In the genomic region with DNA sequence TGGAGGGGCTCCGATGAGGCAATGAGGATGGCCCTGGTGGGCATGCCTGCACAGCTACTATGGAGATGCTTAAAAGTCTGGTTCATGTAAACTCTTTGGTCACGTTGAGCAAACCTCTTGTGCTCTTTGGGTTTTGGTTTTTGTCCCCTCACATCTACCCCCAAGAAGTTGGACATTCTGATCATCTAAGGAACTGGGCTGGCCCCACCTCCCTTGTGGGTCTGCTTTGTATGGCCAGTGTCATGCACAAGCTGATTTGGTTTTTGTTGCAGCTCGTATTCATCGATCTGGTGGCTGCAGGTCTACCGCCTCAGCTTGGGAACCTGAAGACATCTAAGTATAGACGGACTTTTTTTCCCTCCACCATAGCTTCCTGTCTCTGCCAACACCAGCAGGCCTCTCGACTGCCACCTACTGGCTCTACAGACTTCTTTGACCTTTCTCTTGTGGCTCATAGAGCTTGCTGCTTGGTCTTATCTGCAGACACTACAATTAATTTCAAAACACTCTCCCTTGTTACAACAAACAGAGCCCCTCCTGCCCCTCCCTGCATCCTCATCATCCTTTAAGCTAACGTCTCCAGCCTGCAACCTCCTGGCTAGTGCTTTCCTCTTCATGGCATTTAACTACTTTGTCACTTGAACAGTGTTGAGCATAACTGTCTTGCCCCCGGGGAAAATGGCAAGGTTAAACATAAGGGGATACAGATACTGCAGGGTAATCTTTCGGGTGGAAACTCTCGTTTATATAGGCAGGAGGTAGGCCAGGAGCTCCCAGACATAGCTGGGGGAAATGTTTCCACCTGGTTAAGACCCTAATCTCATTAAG, we compare ENCODE assay signal across 8 cellular contexts. TPM values are rescaled to one million over a fixed set of nuclear protein-coding genes. Genes with fewer than 3 reads are reported as not detected.
DNase-seq lines count a peak whose midpoint lies in the region; TF ChIP-seq lines count a peak whose summit lies in the region.

No MANE protein-coding gene starts in this region.

- H3K4me3 ChIP-seq in LNCaP clone FGC (ENCODE audit: low read depth, low read length) (no peak overlapping the region), fibroblast of the aortic adventitia (ENCODE audit: low read depth, low read length) (no peak overlapping the region), suprapubic skin (no peak overlapping the region)

- no peak overlapping the region for H3K4me3 Mint-ChIP-seq in activated T-helper 1 cell treated with anti-CD3 and anti-CD28 coated beads, Interleukin-12 subunit alpha, Interleukin-12 subunit beta, Interleukin-2, Interleukin-4 antibody, amounts not matched to agents 30 ng/mL and 10 ng/mL and 1 ng/mL, durations not matched to agents 14 hours and 24 hours and 36 hours

- no peak overlapping the region for H3K27ac ChIP-seq in suprapubic skin

- H3K27me3 ChIP-seq in suprapubic skin = no peaks in the 10 kb centered on the region

- WGBS in suprapubic skin = 30% methylated on average over 11 of the region's 11 CpGs

- peaks cover 12% of the 10 kb centered on the region for H3K4me1 ChIP-seq in suprapubic skin

- peak; percentile 91 for TF ChIP-seq CTCF in LNCaP clone FGC (IDR thresholded peaks at IDR 0.05; ENCODE audit: control insufficient read depth, extremely low read depth, insufficient read depth)
- peak; percentile 96 for TF ChIP-seq CTCF in fibroblast of the aortic adventitia (IDR thresholded peaks at IDR 0.05; ENCODE audit: insufficient read depth, low read length)
- peak; percentile 67 to 83 for TF ChIP-seq CTCF in suprapubic skin (IDR thresholded peaks at IDR 0.05)

- no peak for TF ChIP-seq EP300 in suprapubic skin (IDR thresholded peaks at IDR 0.05)

- peaks cover 9% of the 10 kb centered on the region for H3K4me1 Mint-ChIP-seq in activated T-helper 1 cell treated with anti-CD3 and anti-CD28 coated beads, Interleukin-12 subunit alpha, Interleukin-12 subunit beta, Interleukin-2, Interleukin-4 antibody, amounts not matched to agents 30 ng/mL and 10 ng/mL and 1 ng/mL, durations not matched to agents 14 hours and 24 hours and 36 hours (ENCODE audit: low read depth)

- no peaks in the 10 kb centered on the region for H3K9me3 ChIP-seq in suprapubic skin

- intact Hi-C loops in activated T-helper 1 cell treated with anti-CD3 and anti-CD28 coated beads, Interleukin-12 subunit alpha, Interleukin-12 subunit beta, Interleukin-2, Interleukin-4 antibody, amounts not matched to agents 30 ng/mL and 10 ng/mL and 1 ng/mL, durations not matched to agents 14 hours and 24 hours and 36 hours (cut with micrococcal nuclease) = loop anchor here (1.0 to 5.0 kb wide), 6 partner anchors 17 to 741 kb away; no protein-coding TSS in a partner anchor

- H3K36me3 ChIP-seq in suprapubic skin = peaks cover 41% of the 10 kb centered on the region

- H3K9me3 Mint-ChIP-seq in activated T-helper 1 cell treated with anti-CD3 and anti-CD28 coated beads, Interleukin-12 subunit alpha, Interleukin-12 subunit beta, Interleukin-2, Interleukin-4 antibody, amounts not matched to agents 30 ng/mL and 10 ng/mL and 1 ng/mL, durations not matched to agents 14 hours and 24 hours and 36 hours = no peaks in the 10 kb centered on the region

- TF ChIP-seq POLR2A in suprapubic skin (IDR thresholded peaks at IDR 0.05) = no peak

- DNase-seq in GDM1 (lab: John Stamatoyannopoulos, UW) (peak; percentile 70), H4 (ENCODE audit: low spot score) (peak; percentile 74), LNCaP clone FGC (ENCODE audit: low read depth) (peak; percentile 71), RPMI7951 (ENCODE audit: low read depth) (peak; percentile 79), fibroblast of the aortic adventitia (ENCODE audit: low read depth) (peak; percentile 88), non-pigmented ciliary epithelial cell (ENCODE audit: low read depth) (peak; percentile 57), suprapubic skin (ENCODE audit: low spot score in 2 of 2) (no peak)
- DNase-seq in activated T-helper 1 cell treated with anti-CD3 and anti-CD28 coated beads, Interleukin-12 subunit alpha, Interleukin-12 subunit beta, Interleukin-2, Interleukin-4 antibody, amounts not matched to agents 30 ng/mL and 10 ng/mL and 1 ng/mL, durations not matched to agents 14 hours and 24 hours and 36 hours (ENCODE audit: low spot score) = peak; percentile 60

- no peak overlapping the region for H3K27ac Mint-ChIP-seq in activated T-helper 1 cell treated with anti-CD3 and anti-CD28 coated beads, Interleukin-12 subunit alpha, Interleukin-12 subunit beta, Interleukin-2, Interleukin-4 antibody, amounts not matched to agents 30 ng/mL and 10 ng/mL and 1 ng/mL, durations not matched to agents 14 hours and 24 hours and 36 hours

- H3K27me3 Mint-ChIP-seq in activated T-helper 1 cell treated with anti-CD3 and anti-CD28 coated beads, Interleukin-12 subunit alpha, Interleukin-12 subunit beta, Interleukin-2, Interleukin-4 antibody, amounts not matched to agents 30 ng/mL and 10 ng/mL and 1 ng/mL, durations not matched to agents 14 hours and 24 hours and 36 hours (ENCODE audit: insufficient read depth) = no peaks in the 10 kb centered on the region

- peaks cover 18% of the 10 kb centered on the region for H3K36me3 Mint-ChIP-seq in activated T-helper 1 cell treated with anti-CD3 and anti-CD28 coated beads, Interleukin-12 subunit alpha, Interleukin-12 subunit beta, Interleukin-2, Interleukin-4 antibody, amounts not matched to agents 30 ng/mL and 10 ng/mL and 1 ng/mL, durations not matched to agents 14 hours and 24 hours and 36 hours (ENCODE audit: low read depth)

RNA-seq across cellular contexts. Expression of gene TSTD2, which starts 34.5 kb away (rescaled TPM):
- 8.5 and 9.3 TPM in 2 replicates for total RNA-seq in H4 (2014; rRNA removed; shearing (Covaris generic))
- total RNA-seq in RPMI7951 (2014; rRNA removed; shearing (Covaris generic)) = 14.1 and 14.5 TPM in 2 replicates
- 16.4 and 19.2 TPM in 2 replicates for total RNA-seq in activated T-helper 1 cell treated with anti-CD3 and anti-CD28 coated beads, Interleukin-12 subunit alpha, Interleukin-12 subunit beta, Interleukin-2, Interleukin-4 antibody, amounts not matched to agents 30 ng/mL and 10 ng/mL and 1 ng/mL, durations not matched to agents 14 hours and 24 hours and 36 hours
- total RNA-seq in fibroblast of the aortic adventitia (ENCODE audit: low replicate concordance) (17.6 and 23.2 TPM in 2 replicates), suprapubic skin (10 to 100 TPM in 3 of 4 donors, 1 to 10 TPM in 1; 9.6 to 17.2 (median 12.7) TPM)

RNA-seq across cellular contexts. Expression of gene NCBP1, which starts 34.9 kb away (rescaled TPM):
- total RNA-seq in H4 (2014; rRNA removed; shearing (Covaris generic)) = 27.2 and 32.9 TPM in 2 replicates
- total RNA-seq in RPMI7951 (2014; rRNA removed; shearing (Covaris generic)) = 47.4 and 56.4 TPM in 2 replicates
- 43.2 and 50.5 TPM in 2 replicates for total RNA-seq in activated T-helper 1 cell treated with anti-CD3 and anti-CD28 coated beads, Interleukin-12 subunit alpha, Interleukin-12 subunit beta, Interleukin-2, Interleukin-4 antibody, amounts not matched to agents 30 ng/mL and 10 ng/mL and 1 ng/mL, durations not matched to agents 14 hours and 24 hours and 36 hours
- 43.3 and 59.6 TPM in 2 replicates for total RNA-seq in fibroblast of the aortic adventitia (ENCODE audit: low replicate concordance)
- 10 to 100 TPM; 13.6 to 43.9 (median 16.3) TPM for total RNA-seq in suprapubic skin

Comparison
In these comparisons a context has a peak if more than half of its experiments do, and no peak if none do; other contexts are left out.
1. DNase-seq: peak in GDM1 (single experiment), H4 (single experiment), LNCaP clone FGC (single experiment), RPMI7951 (single experiment), activated T-helper 1 cell treated with anti-CD3 and anti-CD28 coated beads, Interleukin-12 subunit alpha, Interleukin-12 subunit beta, Interleukin-2, Interleukin-4 antibody, amounts not matched to agents 30 ng/mL and 10 ng/mL and 1 ng/mL, durations not matched to agents 14 hours and 24 hours and 36 hours (single experiment), fibroblast of the aortic adventitia (single experiment) and non-pigmented ciliary epithelial cell (single experiment); none in suprapubic skin (0 of 2).
2. Peak in every context shown above with its lines, with median percentiles within 50 percentile points of each other: CTCF ChIP-seq.